In the genomic region with DNA sequence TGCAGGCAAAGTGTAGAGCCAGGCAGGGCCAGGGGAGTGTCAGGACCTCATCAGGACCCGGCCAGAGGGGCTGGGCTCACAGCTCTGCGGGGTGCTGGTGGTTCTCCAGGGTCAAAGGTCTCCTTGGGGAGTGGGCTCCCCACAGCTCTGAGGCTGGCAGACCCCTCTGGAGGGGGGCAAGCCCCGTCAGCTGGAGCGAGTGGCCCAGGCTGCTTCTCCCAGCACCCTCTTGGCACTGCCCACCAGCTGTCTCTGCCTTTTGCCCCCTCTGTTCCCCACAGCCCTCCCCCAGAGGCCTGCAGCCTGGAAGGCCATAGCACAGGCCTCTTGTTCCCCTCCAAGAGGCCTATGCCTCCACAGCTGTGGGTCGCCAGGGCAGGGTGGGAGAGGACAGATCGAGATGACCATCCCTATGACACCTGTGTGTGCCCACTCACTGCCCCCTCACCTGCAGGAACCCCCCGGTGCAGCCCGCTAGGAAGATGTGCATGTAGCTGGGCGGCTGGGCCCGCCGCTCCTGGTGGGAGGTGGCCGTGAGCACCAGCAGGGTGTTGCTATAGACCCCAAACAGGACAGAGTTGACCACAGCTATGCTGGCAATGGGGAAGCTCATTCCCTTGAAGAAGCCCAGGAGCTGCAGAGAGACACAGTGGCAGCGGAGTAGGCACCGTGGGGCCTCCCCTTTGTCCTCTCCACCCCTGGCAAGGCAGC, we compare ENCODE assay signal across 2 cellular contexts.
TF ChIP-seq lines count a peak whose summit lies in the region.

No MANE protein-coding gene starts in this region.

TF ChIP-seq in A549, 52 proteins besides CTCF, POLR2A, EP300 and RAD21:
- TF ChIP-seq TP53 (CRISPR knock-in tag; IDR thresholded peaks at IDR 0.05) = no peak
- TF ChIP-seq MAZ (IDR thresholded peaks at IDR 0.05; ENCODE audit: borderline replicate concordance, low read depth, low read length) = no peak
- TF ChIP-seq ELK1 (IDR thresholded peaks at IDR 0.05; ENCODE audit: low read depth, low read length) = no peak
- TF ChIP-seq RNF2 (IDR thresholded peaks at IDR 0.05; ENCODE audit: borderline replicate concordance, low read depth) = no peak
- TF ChIP-seq MAFK (IDR thresholded peaks at IDR 0.05; ENCODE audit: partially characterized antibody) = no peak
- TF ChIP-seq HOXB5 (CRISPR knock-in tag; IDR thresholded peaks at IDR 0.05) = no peak
- no peak for TF ChIP-seq E2F6 (IDR thresholded peaks at IDR 0.05; ENCODE audit: borderline replicate concordance, low read depth)
TF ChIP-seq in A549: peak in this region for 0.

TF ChIP-seq in IMR-90, 13 proteins besides CTCF, POLR2A, EP300 and RAD21:
- TF ChIP-seq RFX5 (IDR thresholded peaks at IDR 0.05; ENCODE audit: low read depth, low read length) = no peak
- no peak for TF ChIP-seq MAFK (IDR thresholded peaks at IDR 0.05; ENCODE audit: low read depth, low read length)
- TF ChIP-seq SMC3 (IDR thresholded peaks at IDR 0.05; ENCODE audit: low read depth, low read length) = no peak
- TF ChIP-seq RCOR1 (IDR thresholded peaks at IDR 0.05; ENCODE audit: insufficient replicate concordance, low read length) = no peak
- TF ChIP-seq CEBPB (IDR thresholded peaks at IDR 0.05; ENCODE audit: low read depth, low read length) = no peak
- no peak for TF ChIP-seq ELK1 (IDR thresholded peaks at IDR 0.05; ENCODE audit: borderline replicate concordance, low read depth, low read length)
- TF ChIP-seq CHD1 (IDR thresholded peaks at IDR 0.05; ENCODE audit: low read depth, low read length) = no peak
- no peak for TF ChIP-seq FOS (IDR thresholded peaks at IDR 0.05; ENCODE audit: low read depth, low read length)
- no peak for TF ChIP-seq NFE2L2 (IDR thresholded peaks at IDR 0.05; ENCODE audit: low read depth, low read length)
- no peak for TF ChIP-seq BHLHE40 (IDR thresholded peaks at IDR 0.05; ENCODE audit: low read depth, low read length)
- no peak for TF ChIP-seq MXI1 (IDR thresholded peaks at IDR 0.05; ENCODE audit: borderline replicate concordance, low read depth, low read length)
